Comparison of ENCODE assay signal across 28 cellular contexts in genomic region chr1:81471255-81471654, GRCh38.
"Had no signal": no experiment of that assay in that cellular context is flagged by ENCODE, and none has a peak within 500 bp of the region (broad histone marks: within the 10 kb centered on the region; RNA-seq: fewer than 3 reads in every experiment).

No MANE protein-coding gene starts in this region.

- FAIRE-seq: RCC 7860, TTC549 had no signal

- H3K4me3 ChIP-seq: MG63 had no signal

- ATAC-seq: activated CD4-positive, alpha-beta T cell treated with anti-CD3 and anti-CD28 coated beads for 36 hours; activated CD8-positive, alpha-beta T cell treated with anti-CD3 and anti-CD28 coated beads for 36 hours; activated T-cell treated with anti-CD3 and anti-CD28 coated beads, Interleukin-2, amount 50 U/mL, for 72 hours; T-cell had no signal

- H3K27ac ChIP-seq: WERI-Rb-1 had no signal

- H3K27me3 ChIP-seq: MG63 had no signal

- H3K36me3 ChIP-seq: MG63, WERI-Rb-1 had no signal

- H3K9me3 ChIP-seq: MG63 had no signal

- DNase-seq: activated CD4-positive, alpha-beta T cell treated with anti-CD3 and anti-CD28 coated beads for 36 hours; activated CD4-positive, alpha-beta T cell treated with anti-CD3 and anti-CD28 coated beads, Interleukin-2, amount 50 U/mL, for 1 hour; activated CD8-positive, alpha-beta memory T cell treated with anti-CD3 and anti-CD28 coated beads, Interleukin-2, amount 50 U/mL, for 4 hours; activated CD8-positive, alpha-beta T cell treated with anti-CD3 and anti-CD28 coated beads for 36 hours; activated gamma-delta T cell treated with Interleukin-2 at 50 U/mL for 16 hours; activated naive CD4-positive, alpha-beta T cell treated with anti-CD3 and anti-CD28 coated beads, Interleukin-2, amount 10 ng/mL, durations not matched to agents 7 days and 5 days; activated naive CD8-positive, alpha-beta T cell treated with anti-CD3 and anti-CD28 coated beads for 36 hours; activated T-cell treated with anti-CD3 and anti-CD28 coated beads, Interleukin-2, amount 50 U/mL, for 72 hours; anterior cingulate cortex; cerebellar nuclear complex; KG1; MG63; NCI-H1105; NCI-H1436; NCI-H1694 treated with DMSO at 0.1 percent for 48 hours; NCI-H2029 treated with DMSO at 0.1 percent for 48 hours; NCI-H345; NCI-H510A; NCI-H526 treated with DMSO at 0.1 percent for 48 hours; NCI-H82; OCI-M1; SHP77 treated with DMSO at 0.1 percent for 48 hours; T-cell; T-helper 2 cell; T1000; WERI-Rb-1 had no signal
